8 cellular contexts compared by ENCODE assay signal in genomic region chr13:113759525-113760137, GRCh38. TPM values are rescaled to one million over a fixed set of nuclear protein-coding genes. Genes with fewer than 3 reads are reported as not detected.
DNase-seq lines count a peak whose midpoint lies in the region; ATAC-seq and TF ChIP-seq lines count a peak whose summit lies in the region.

No MANE protein-coding gene starts in this region.

- no peaks in the 10 kb centered on the region for H3K79me2 ChIP-seq in smooth muscle cell (ENCODE audit: low read depth)

- H3K36me3 Mint-ChIP-seq in CD4-positive, alpha-beta T cell (ENCODE audit: low read depth) = no peaks in the 10 kb centered on the region
- H3K36me3 Mint-ChIP-seq in IgD-negative memory B cell = no peaks in the 10 kb centered on the region

- H3K4me2 ChIP-seq in smooth muscle cell = peak overlapping the region; percentile 95

- CTCF ChIA-PET in CD4-positive, alpha-beta T cell (lab: Charles Lee) = interaction anchor here (0.8 kb wide), 1 partner anchor 18 kb away, joined by 3 read pairs; no protein-coding TSS in a partner anchor

- no peaks in the 10 kb centered on the region for H3F3A ChIP-seq in smooth muscle cell (ENCODE audit: low read depth)

- peak overlapping the region; percentile 98 for H2AFZ ChIP-seq in smooth muscle cell (ENCODE audit: low read depth)

- no peaks in the 10 kb centered on the region for H4K20me1 ChIP-seq in smooth muscle cell (ENCODE audit: low read depth)

- no peak for TF ChIP-seq POLR2A in body of pancreas (IDR thresholded peaks at IDR 0.05)

- H3K4me1 Mint-ChIP-seq in CD4-positive, alpha-beta T cell (ENCODE audit: low read depth) = peaks cover 12% of the 10 kb centered on the region
- H3K4me1 Mint-ChIP-seq in IgD-negative memory B cell = peaks cover 5 to 20% (median 17%) of the 10 kb centered on the region in 3 donors

- no peaks in the 10 kb centered on the region for H3K9me3 Mint-ChIP-seq in CD4-positive, alpha-beta T cell
- H3K9me3 Mint-ChIP-seq in IgD-negative memory B cell = peaks cover 0 to 2% (median 0%) of the 10 kb centered on the region in 3 donors

- H3K27ac ChIP-seq in CD4-positive, alpha-beta T cell (ENCODE audit: low read depth, low read length) = no peak overlapping the region
- H3K27ac ChIP-seq in body of pancreas (peak overlapping the region; percentile 4 to 82 (median 38)), smooth muscle cell (ENCODE audit: low read depth) (no peak overlapping the region)

- H3K4me3 Mint-ChIP-seq in CD4-positive, alpha-beta T cell = peak overlapping the region; percentile 85
- peak overlapping the region; percentile 50 to 92 (median 89) for H3K4me3 Mint-ChIP-seq in IgD-negative memory B cell

- no peak for DNase-seq in CD4-positive, alpha-beta T cell
- DNase-seq in body of pancreas = peak in 2 of 4 donors; percentile 8 to 12
- DNase-seq in iris pigment epithelial cell (ENCODE audit: low read depth) = peak; percentile 9
- DNase-seq in smooth muscle cell (lab: John Stamatoyannopoulos, UW; ENCODE audit: unreplicated experiment) = no peak
- DNase-seq in stimulated activated naive CD4-positive, alpha-beta T cell (lab: John Stamatoyannopoulos, UW) = no peak

- H3K27me3 Mint-ChIP-seq in CD4-positive, alpha-beta T cell = peaks cover 61% of the 10 kb centered on the region
- peaks cover 27% of the 10 kb centered on the region for H3K27me3 Mint-ChIP-seq in IgD-negative memory B cell

- H3K4me3 ChIP-seq in body of pancreas (peak overlapping the region; percentile 40 to 57), smooth muscle cell (peak overlapping the region; percentile 69)

- peaks cover 20% of the 10 kb centered on the region for H3K4me1 ChIP-seq in body of pancreas
- no peaks in the 10 kb centered on the region for H3K4me1 ChIP-seq in smooth muscle cell (ENCODE audit: low read depth)

- H3K27me3 ChIP-seq in CD4-positive, alpha-beta T cell (ENCODE audit: control insufficient read depth, insufficient read depth, low read length) = peaks cover 45% of the 10 kb centered on the region
- H3K27me3 ChIP-seq in body of pancreas = no peaks in the 10 kb centered on the region
- H3K27me3 ChIP-seq in smooth muscle cell (ENCODE audit: low read depth) = peaks cover 40% of the 10 kb centered on the region

- 3 to 4% methylated on average over 26 of the region's 26 CpGs for WGBS in body of pancreas, 2 donors
- 3% methylated on average over 25 of the region's 26 CpGs for WGBS in smooth muscle cell (ENCODE audit: low lambda C conversion rate)

- no peak overlapping the region for H3K27ac Mint-ChIP-seq in CD4-positive, alpha-beta T cell
- peak overlapping the region; percentile 55 to 92 (median 82) for H3K27ac Mint-ChIP-seq in IgD-negative memory B cell

- no peak for TF ChIP-seq CTCF in CD4-positive, alpha-beta T cell (IDR thresholded peaks at IDR 0.05)
- TF ChIP-seq CTCF in body of pancreas (IDR thresholded peaks at IDR 0.05) = no peak
- TF ChIP-seq CTCF in smooth muscle cell (IDR thresholded peaks at IDR 0.05; ENCODE audit: borderline replicate concordance, insufficient read depth, poor library complexity, severe bottlenecking) = no peak

- intact Hi-C loops in CD4-positive, alpha-beta T cell (cut with DNase I, micrococcal nuclease) = no loop called here
- intact Hi-C loops in body of pancreas (cut with DNase I) = no loop called here

- H3K9me3 ChIP-seq in CD4-positive, alpha-beta T cell (ENCODE audit: control insufficient read depth, low read length) = no peaks in the 10 kb centered on the region
- H3K9me3 ChIP-seq in body of pancreas = no peaks in the 10 kb centered on the region
- H3K9me3 ChIP-seq in smooth muscle cell (replicated peaks; ENCODE audit: low read depth) = no peaks in the 10 kb centered on the region

- POLR2A ChIA-PET in CD4-positive, alpha-beta T cell (lab: Charles Lee) = no interaction called here

- no peak for ATAC-seq in CD4-positive, alpha-beta T cell (ENCODE audit: poor library complexity)
- peak; percentile 15 for ATAC-seq in body of pancreas
- no peak for ATAC-seq in HG03520 (IDR thresholded peaks at IDR 0.05; ENCODE audit: unreplicated experiment)
- no peak for ATAC-seq in HG02938 (IDR thresholded peaks at IDR 0.05; ENCODE audit: unreplicated experiment)

- H3K9ac ChIP-seq in smooth muscle cell (ENCODE audit: low read depth) = no peak overlapping the region

- H3K36me3 ChIP-seq in body of pancreas (replicated peaks in 1 of 2; ENCODE audit: insufficient read depth in 1 of 2, low read depth in 2 of 2) (no peaks in the 10 kb centered on the region), smooth muscle cell (ENCODE audit: low read depth) (no peaks in the 10 kb centered on the region)

RNA-seq across cellular contexts. Expression of gene TMEM255B, which starts 0.6 kb away (rescaled TPM):
- total RNA-seq in CD4-positive, alpha-beta T cell = 1 to 10 TPM; 1.0 to 1.2 TPM
- 0.70 TPM for polyA plus RNA-seq in IgD-negative memory B cell
- total RNA-seq in body of pancreas = 1 to 10 TPM; 1.0 to 4.6 TPM
- total RNA-seq in smooth muscle cell = 0.22 and 4.1 TPM in 2 replicates
- 1.4 and 2.1 TPM in 2 replicates for polyA plus RNA-seq in smooth muscle cell

Comparison
In these comparisons a context has a peak if more than half of its experiments do, and no peak if none do; other contexts are left out.
1. H3K27ac ChIP-seq: peak in body of pancreas (4 of 4); none in CD4-positive, alpha-beta T cell (single experiment) and smooth muscle cell (single experiment).